8 cellular contexts compared by ENCODE assay signal in genomic region chr19:4186087-4186993, GRCh38. TPM values are rescaled to one million over a fixed set of nuclear protein-coding genes. Genes with fewer than 3 reads are reported as not detected.
A peak's percentile ranks its signal among the peaks of the same experiment; 100 is the strongest.
DNase-seq lines count a peak whose midpoint lies in the region; ATAC-seq and TF ChIP-seq lines count a peak whose summit lies in the region.

No MANE protein-coding gene starts in this region.

- H3K36me3 ChIP-seq in SJSA1 = no peaks in the 10 kb centered on the region

- TF ChIP-seq CTCF in LNCaP clone FGC (IDR thresholded peaks at IDR 0.05; ENCODE audit: control insufficient read depth, extremely low read depth, insufficient read depth) = peak; percentile 83

- no peaks in the 10 kb centered on the region for H3K27me3 ChIP-seq in SJSA1 (replicated peaks)

- H3K27ac ChIP-seq in SJSA1 = no peak overlapping the region

- no peak overlapping the region for H3K4me3 ChIP-seq in LNCaP clone FGC (ENCODE audit: low read depth, low read length)
- H3K4me3 ChIP-seq in SJSA1 = no peak overlapping the region

- H3K9me3 ChIP-seq in SJSA1 (replicated peaks) = no peaks in the 10 kb centered on the region

- intact Hi-C loops in posterior cingulate gyrus (cut with DNase I) = loop anchor here (10.0 kb wide), 1 partner anchor 62 kb away; the partner anchor contains the start of gene MAP2K2

- no peak for ATAC-seq in GM19395 (IDR thresholded peaks at IDR 0.05; ENCODE audit: unreplicated experiment)

- DNase-seq in DMS153 treated with DMSO at 0.1 percent for 48 hours (lab: John Stamatoyannopoulos, UW; ENCODE audit: unreplicated experiment) = peak; percentile 12
- DNase-seq in LNCaP clone FGC (ENCODE audit: low read depth) = no peak
- peak; percentile 50 to 85 for DNase-seq in SJSA1 (ENCODE audit: low read depth in 1 of 2, low spot score in 2 of 2)
- DNase-seq in activated effector memory CD4-positive, alpha-beta T cell treated with anti-CD3 and anti-CD28 coated beads, Interleukin-2, amount 50 U/mL, for 16 hours = peak; percentile 90
- peak; percentile 78 for DNase-seq in glomerular visceral epithelial cell (ENCODE audit: extremely low spot score)
- peak; percentile 46 to 95 (median 74) for DNase-seq in posterior cingulate gyrus
- peak; percentile 75 for DNase-seq in ureter (ENCODE audit: low spot score)

- peaks cover 5% of the 10 kb centered on the region; the same call in 1 of the 2 replicates for H3K4me1 ChIP-seq in SJSA1 (replicated peaks)

RNA-seq across cellular contexts. Expression of gene ANKRD24, which starts 3.9 kb away (rescaled TPM):
- 0.05 and 0.09 TPM in 2 replicates for total RNA-seq in SJSA1 (2014; rRNA removed; shearing (Covaris generic))
- 2.7 TPM for total RNA-seq in ureter

RNA-seq across cellular contexts. Expression of gene SIRT6, which starts 4.0 kb away (rescaled TPM):
- 18.4 and 25.9 TPM in 2 replicates for total RNA-seq in SJSA1 (2014; rRNA removed; shearing (Covaris generic))
- 23.9 TPM for total RNA-seq in ureter

RNA-seq across cellular contexts. Expression of gene CREB3L3, which starts 32.9 kb away (rescaled TPM):
- total RNA-seq in SJSA1 (2014; rRNA removed; shearing (Covaris generic)) = not detected in 2 replicates
- not detected for total RNA-seq in ureter

RNA-seq across cellular contexts. Expression of gene EBI3, which starts 43.0 kb away (rescaled TPM):
- not detected in 2 replicates for total RNA-seq in SJSA1 (2014; rRNA removed; shearing (Covaris generic))
- total RNA-seq in ureter = 1.5 TPM
